ENCODE assay signal across 17 cellular contexts in genomic region chr13:109468123-109468522, GRCh38.
DNase-seq lines count a peak whose midpoint lies in the region; ATAC-seq and TF ChIP-seq lines count a peak whose summit lies in the region.
"Had no signal": no experiment of that assay in that cellular context is flagged by ENCODE, and none has a peak within 500 bp of the region (broad histone marks: within the 10 kb centered on the region; RNA-seq: fewer than 3 reads in every experiment).

No MANE protein-coding gene starts in this region.

- CTCF ChIA-PET in WTC11 (lab: Charles Lee), result interaction anchor here (1.2 kb wide), 1 partner anchor 258 kb away, joined by 4 read pairs; no protein-coding TSS in a partner anchor

- ATAC-seq in WTC11 (peak; percentile 74), psoas muscle (no peak), GM21529 (IDR thresholded peaks at IDR 0.05; ENCODE audit: unreplicated experiment) (no peak)
- ATAC-seq: CD8-positive, alpha-beta T cell; GM12878 had no signal

- H3K4me3 ChIP-seq in kidney epithelial cell (ENCODE audit: low read depth, low read length) (no peak overlapping the region), neuronal stem cell (ENCODE audit: low read length in 2 of 2) (no peak overlapping the region), psoas muscle (no peak overlapping the region), breast epithelium (no peak overlapping the region)
- H3K4me3 ChIP-seq: BLaER1 treated with 17β-estradiol and CSF1 and Interleukin-3, amounts not matched to agents 10 nM and 100 nM; GM12878 had no signal

- H3K27ac Mint-ChIP-seq in WTC11, result no peak overlapping the region
- H3K27ac Mint-ChIP-seq: B cell; CD8-positive, alpha-beta T cell; H9 had no signal

- H3K4me1 ChIP-seq in neuronal stem cell (ENCODE audit: control insufficient read depth in 2 of 2, insufficient read depth in 1 of 2, low read depth in 1 of 2, low read length in 2 of 2) (peaks cover 0 to 3% of the 10 kb centered on the region in 2 donors), psoas muscle (no peaks in the 10 kb centered on the region), breast epithelium (no peaks in the 10 kb centered on the region)
- H3K4me1 ChIP-seq: BLaER1 treated with 17β-estradiol and CSF1 and Interleukin-3, amounts not matched to agents 10 nM and 100 nM had no signal

- H3K79me1 ChIP-seq in neuronal stem cell (ENCODE audit: low read depth, low read length), result no peaks in the 10 kb centered on the region

- peaks cover 17% of the 10 kb centered on the region for H3K9me3 Mint-ChIP-seq in WTC11

- H3K14ac ChIP-seq in neuronal stem cell (ENCODE audit: low read length), result no peak overlapping the region

- H3K27me3 ChIP-seq in kidney epithelial cell (ENCODE audit: control insufficient read depth, insufficient read depth, low read length) (no peaks in the 10 kb centered on the region), neuronal stem cell (ENCODE audit: control insufficient read depth in 3 of 3, insufficient read depth in 3 of 3, low read depth in 1 of 3, low read length in 3 of 3) (no peaks in the 10 kb centered on the region), psoas muscle (ENCODE audit: insufficient read depth in 3 of 3, low read length in 2 of 3) (peaks cover 0 to 2% (median 0%) of the 10 kb centered on the region in 3 donors), breast epithelium (no peaks in the 10 kb centered on the region)
- H3K27me3 ChIP-seq: BLaER1 treated with 17β-estradiol and CSF1 and Interleukin-3, amounts not matched to agents 10 nM and 100 nM had no signal

- H2AFZ ChIP-seq in neuronal stem cell (ENCODE audit: low read length), result no peak overlapping the region

- H3K4me1 Mint-ChIP-seq in WTC11, result no peaks in the 10 kb centered on the region
- H3K4me1 Mint-ChIP-seq: B cell had no signal

- H3K27ac ChIP-seq in neuronal stem cell (replicated peaks; ENCODE audit: low read length) (no peak overlapping the region), psoas muscle (no peak overlapping the region), breast epithelium (no peak overlapping the region)
- H3K27ac ChIP-seq: BLaER1 treated with 17β-estradiol and CSF1 and Interleukin-3, amounts not matched to agents 10 nM and 100 nM had no signal

- no peak overlapping the region for H3K23ac ChIP-seq in neuronal stem cell (ENCODE audit: low read depth, low read length, poor library complexity)

- TF ChIP-seq POLR2A in breast epithelium (IDR thresholded peaks at IDR 0.05), result no peak

- intact Hi-C loops in psoas muscle (cut with DNase I), result no loop called here
- intact Hi-C loops in breast epithelium (cut with DNase I; ENCODE audit: low total_unique reads), result no loop called here

- H3K36me3 ChIP-seq in kidney epithelial cell (ENCODE audit: control insufficient read depth, insufficient read depth, low read length) (no peaks in the 10 kb centered on the region), neuronal stem cell (replicated peaks in 1 of 2; ENCODE audit: control insufficient read depth in 2 of 2, insufficient read depth in 2 of 2, low read length in 2 of 2) (no peaks in the 10 kb centered on the region), psoas muscle (ENCODE audit: insufficient read depth in 1 of 2, low read depth in 1 of 2) (no peaks in the 10 kb centered on the region), breast epithelium (no peaks in the 10 kb centered on the region)
- H3K36me3 ChIP-seq: BLaER1 treated with 17β-estradiol and CSF1 and Interleukin-3, amounts not matched to agents 10 nM and 100 nM had no signal

- H2BK12ac ChIP-seq in neuronal stem cell (ENCODE audit: low read length), result no peak overlapping the region

- WGBS in neuronal stem cell (ENCODE audit: extremely low coverage in 2 of 2, insufficient read length in 2 of 2, insufficient replicate concordance in 1 of 2), 2 donors, result no CpG with 5 or more reads among the region's 5 CpGs
- 52 to 65% (median 64%) methylated on average over 5 of the region's 5 CpGs for WGBS in psoas muscle, 3 donors

- in situ Hi-C loops in Caki2 (cut with HindIII; ENCODE audit: low pct_unique_long_range_greater_than_20kb, low sequenced_read_pairs), result no loop called here

- no peak overlapping the region for H3K9ac ChIP-seq in neuronal stem cell (ENCODE audit: low read depth, low read length, poor library complexity)
- H3K9ac ChIP-seq: BLaER1 treated with 17β-estradiol and CSF1 and Interleukin-3, amounts not matched to agents 10 nM and 100 nM had no signal

- H3K27me3 Mint-ChIP-seq in WTC11 (ENCODE audit: low read depth), result no peaks in the 10 kb centered on the region
- H3K27me3 Mint-ChIP-seq: B cell had no signal

- H3K4ac ChIP-seq in neuronal stem cell (ENCODE audit: low read length), result no peak overlapping the region

- H3K4me2 ChIP-seq in neuronal stem cell (ENCODE audit: insufficient read depth, low read length, poor library complexity, severe bottlenecking), result no peak overlapping the region
- H3K4me2 ChIP-seq: BLaER1 treated with 17β-estradiol and CSF1 and Interleukin-3, amounts not matched to agents 10 nM and 100 nM had no signal

- H4K91ac ChIP-seq in neuronal stem cell (ENCODE audit: low read depth, low read length, poor library complexity), result no peak overlapping the region

- peak; percentile 54 for DNase-seq in Caki2 (ENCODE audit: low read depth)
- DNase-seq in WTC11 (ENCODE audit: low spot score), result no peak
- DNase-seq in kidney epithelial cell (ENCODE audit: low read depth), result peak; percentile 14
- no peak for DNase-seq in neuronal stem cell (ENCODE audit: low spot score)
- no peak for DNase-seq in psoas muscle
- DNase-seq in breast epithelium (ENCODE audit: low spot score in 2 of 2), result no peak
- DNase-seq: 8988T; CD8-positive, alpha-beta T cell; DMS 273 treated with DMSO at 0.1 percent for 48 hours; DMS53; DND-41; EL; H9 had no signal

- H2BK120ac ChIP-seq in neuronal stem cell (ENCODE audit: low read depth, low read length), result no peak overlapping the region

- H2BK5ac ChIP-seq in neuronal stem cell (ENCODE audit: low read length), result no peak overlapping the region

- POLR2A ChIA-PET in WTC11 (lab: Charles Lee), result no interaction called here

- H3K18ac ChIP-seq in neuronal stem cell (ENCODE audit: low read length), result peak overlapping the region; percentile 72

- no peak overlapping the region for H2AK5ac ChIP-seq in neuronal stem cell (ENCODE audit: low read depth, low read length)

- TF ChIP-seq CTCF in WTC11 (IDR thresholded peaks at IDR 0.05) (no peak), kidney epithelial cell (IDR thresholded peaks at IDR 0.05; ENCODE audit: insufficient read depth, low read length, poor library complexity, severe bottlenecking) (no peak), psoas muscle (IDR thresholded peaks at IDR 0.05) (no peak), breast epithelium (IDR thresholded peaks at IDR 0.05) (no peak)

- H4K8ac ChIP-seq in neuronal stem cell (ENCODE audit: low read depth, low read length), result no peak overlapping the region

- H2BK15ac ChIP-seq in neuronal stem cell (ENCODE audit: low read length), result peak overlapping the region; percentile 47

- peaks cover 2% of the 10 kb centered on the region in 2 donors for H3K9me3 ChIP-seq in neuronal stem cell (replicated peaks in 1 of 2; ENCODE audit: control insufficient read depth in 2 of 2, insufficient read depth in 1 of 2, low read depth in 1 of 2, low read length in 2 of 2)
- peaks cover 9% of the 10 kb centered on the region for H3K9me3 ChIP-seq in psoas muscle
- H3K9me3 ChIP-seq in breast epithelium, result no peaks in the 10 kb centered on the region

- H3K4me3 Mint-ChIP-seq in WTC11, result no peak overlapping the region
- H3K4me3 Mint-ChIP-seq: B cell; CD8-positive, alpha-beta T cell; H9 had no signal

- peaks cover 3% of the 10 kb centered on the region; the same call in 1 of the 2 replicates for H3K36me3 Mint-ChIP-seq in WTC11
- H3K36me3 Mint-ChIP-seq: CD8-positive, alpha-beta T cell had no signal

TF ChIP-seq in WTC11, 78 proteins besides CTCF, POLR2A, EP300 and RAD21:
- no peak for TF ChIP-seq EMX1 (CRISPR knock-in tag; IDR thresholded peaks at IDR 0.05)
- no peak for TF ChIP-seq CBFB (CRISPR knock-in tag; IDR thresholded peaks at IDR 0.05; ENCODE audit: low read depth)
- no peak for TF ChIP-seq ZBTB21 (CRISPR knock-in tag; IDR thresholded peaks at IDR 0.05; ENCODE audit: borderline replicate concordance)
- TF ChIP-seq CREB1 (CRISPR knock-in tag; IDR thresholded peaks at IDR 0.05), result no peak

Comparison
In these comparisons a context has a peak if more than half of its experiments do, and no peak if none do; other contexts are left out.
1. DNase-seq: peak in Caki2 (single experiment) and kidney epithelial cell (single experiment); none in WTC11 (single experiment), neuronal stem cell (single experiment), psoas muscle (0 of 2) and breast epithelium (0 of 2).